8 cellular contexts compared by ENCODE assay signal in genomic region chr11:82899191-82899820, GRCh38. TPM values are rescaled to one million over a fixed set of nuclear protein-coding genes. Genes with fewer than 3 reads are reported as not detected.
DNase-seq lines count a peak whose midpoint lies in the region; ATAC-seq and TF ChIP-seq lines count a peak whose summit lies in the region.

No MANE protein-coding gene starts in this region.

- H3K9me3 Mint-ChIP-seq in CD8-positive, alpha-beta T cell: no peaks in the 10 kb centered on the region
- H3K9me3 Mint-ChIP-seq in IgD-negative memory B cell: peaks cover 0 to 8% (median 0%) of the 10 kb centered on the region in 3 donors
- no peaks in the 10 kb centered on the region for H3K9me3 Mint-ChIP-seq in activated naive CD8-positive, alpha-beta T cell treated with anti-CD3 and anti-CD28 coated beads, Interleukin-2, amount 50 U/mL, for 24 hours

- peaks cover 26% of the 10 kb centered on the region for H3K4me1 ChIP-seq in CD8-positive, alpha-beta T cell (ENCODE audit: insufficient read depth, low read length)
- H3K4me1 ChIP-seq in right lobe of liver (peaks cover 0 to 23% (median 4%) of the 10 kb centered on the region in 4 donors), vagina (peaks cover 16% of the 10 kb centered on the region)

- peak overlapping the region; percentile 99 for H3K4me3 Mint-ChIP-seq in CD8-positive, alpha-beta T cell
- peak overlapping the region; percentile 84 to 100 (median 99) for H3K4me3 Mint-ChIP-seq in IgD-negative memory B cell
- H3K4me3 Mint-ChIP-seq in activated naive CD8-positive, alpha-beta T cell treated with anti-CD3 and anti-CD28 coated beads, Interleukin-2, amount 50 U/mL, for 24 hours: peak overlapping the region; percentile 96

- H3K27ac Mint-ChIP-seq in CD8-positive, alpha-beta T cell: peak overlapping the region; percentile 50
- H3K27ac Mint-ChIP-seq in IgD-negative memory B cell: peak overlapping the region; percentile 85 to 99 (median 95)
- peak overlapping the region; percentile 98 for H3K27ac Mint-ChIP-seq in activated naive CD8-positive, alpha-beta T cell treated with anti-CD3 and anti-CD28 coated beads, Interleukin-2, amount 50 U/mL, for 24 hours

- POLR2A ChIA-PET in CD8-positive, alpha-beta T cell (lab: Charles Lee): interaction anchor here (1.3 to 2.9 kb wide), 5 partner anchors 14 to 386 kb away, joined by 3 to 31 read pairs (median 7); partner anchors contain the start of genes ANKRD42 and CCDC90B

- DNase-seq in CD8-positive, alpha-beta T cell: peak in 3 of 7 experiments; percentile 19 to 48 (median 20)
- peak; percentile 9 for DNase-seq in activated naive CD8-positive, alpha-beta T cell treated with anti-CD3 and anti-CD28 coated beads, Interleukin-2, amount 50 U/mL, for 24 hours
- no peak for DNase-seq in right lobe of liver
- DNase-seq in vagina (ENCODE audit: extremely low spot score in 2 of 2): no peak
- DNase-seq in activated CD4-positive, CD25-positive, alpha-beta regulatory T cell treated with anti-CD3 and anti-CD28 coated beads, Interleukin-2, amount 50 U/mL, for 72 hours: no peak
- no peak for DNase-seq in T-helper 9 cell

- peak; percentile 10 for ATAC-seq in CD8-positive, alpha-beta T cell
- no peak for ATAC-seq in activated naive CD8-positive, alpha-beta T cell treated with anti-CD3 and anti-CD28 coated beads, Interleukin-2, amount 50 U/mL, for 24 hours
- ATAC-seq in right lobe of liver (no peak), HG03196 (IDR thresholded peaks at IDR 0.05; ENCODE audit: unreplicated experiment) (no peak)

- H3K36me3 Mint-ChIP-seq in CD8-positive, alpha-beta T cell: peaks cover 10% of the 10 kb centered on the region
- H3K36me3 Mint-ChIP-seq in IgD-negative memory B cell: no peaks in the 10 kb centered on the region
- peaks cover 16% of the 10 kb centered on the region for H3K36me3 Mint-ChIP-seq in activated naive CD8-positive, alpha-beta T cell treated with anti-CD3 and anti-CD28 coated beads, Interleukin-2, amount 50 U/mL, for 24 hours (ENCODE audit: low read depth)

- WGBS in right lobe of liver (ENCODE audit: insufficient coverage, low coverage, low lambda C conversion rate, missing lambda C conversion rate): 25% methylated on average over 3 of the region's 3 CpGs

- H3K4me3 ChIP-seq in CD8-positive, alpha-beta T cell (ENCODE audit: low read depth, low read length): peak overlapping the region; percentile 76
- peak overlapping the region; percentile 63 to 82 (median 80) for H3K4me3 ChIP-seq in right lobe of liver
- H3K4me3 ChIP-seq in vagina: peak overlapping the region; percentile 66 to 68

- peaks cover 53% of the 10 kb centered on the region for H3K4me1 Mint-ChIP-seq in CD8-positive, alpha-beta T cell (ENCODE audit: low read depth)
- H3K4me1 Mint-ChIP-seq in IgD-negative memory B cell: peaks cover 21 to 42% (median 37%) of the 10 kb centered on the region in 3 donors
- peaks cover 62% of the 10 kb centered on the region for H3K4me1 Mint-ChIP-seq in activated naive CD8-positive, alpha-beta T cell treated with anti-CD3 and anti-CD28 coated beads, Interleukin-2, amount 50 U/mL, for 24 hours

- no peaks in the 10 kb centered on the region for H3K27me3 Mint-ChIP-seq in CD8-positive, alpha-beta T cell (ENCODE audit: low read depth)
- no peaks in the 10 kb centered on the region for H3K27me3 Mint-ChIP-seq in IgD-negative memory B cell
- H3K27me3 Mint-ChIP-seq in activated naive CD8-positive, alpha-beta T cell treated with anti-CD3 and anti-CD28 coated beads, Interleukin-2, amount 50 U/mL, for 24 hours: no peaks in the 10 kb centered on the region

- TF ChIP-seq POLR2A in right lobe of liver (IDR thresholded peaks at IDR 0.05): no peak
- TF ChIP-seq POLR2A in vagina (IDR thresholded peaks at IDR 0.05): no peak

- CTCF ChIA-PET in CD8-positive, alpha-beta T cell (lab: Charles Lee): interaction anchor here (1.3 to 3.9 kb wide), 5 partner anchors 14 to 351 kb away, joined by 5 to 26 read pairs (median 5); no protein-coding TSS in a partner anchor

- no peak for TF ChIP-seq CTCF in CD8-positive, alpha-beta T cell (IDR thresholded peaks at IDR 0.05)
- TF ChIP-seq CTCF in right lobe of liver (IDR thresholded peaks at IDR 0.05): no peak
- TF ChIP-seq CTCF in vagina (IDR thresholded peaks at IDR 0.05): no peak

- no peaks in the 10 kb centered on the region for H3K9me3 ChIP-seq in CD8-positive, alpha-beta T cell (ENCODE audit: low read length)
- H3K9me3 ChIP-seq in right lobe of liver: no peaks in the 10 kb centered on the region
- no peaks in the 10 kb centered on the region for H3K9me3 ChIP-seq in vagina

- peak overlapping the region; percentile 96 for H3K27ac ChIP-seq in CD8-positive, alpha-beta T cell (ENCODE audit: low read depth, low read length)
- peak overlapping the region; percentile 78 to 89 (median 86) for H3K27ac ChIP-seq in right lobe of liver
- peak overlapping the region; percentile 93 for H3K27ac ChIP-seq in vagina

- H3K27me3 ChIP-seq in CD8-positive, alpha-beta T cell (ENCODE audit: insufficient read depth, low read length): no peaks in the 10 kb centered on the region
- H3K27me3 ChIP-seq in right lobe of liver: no peaks in the 10 kb centered on the region
- no peaks in the 10 kb centered on the region for H3K27me3 ChIP-seq in vagina

- no peaks in the 10 kb centered on the region for H3K36me3 ChIP-seq in CD8-positive, alpha-beta T cell (ENCODE audit: insufficient read depth, low read length)
- H3K36me3 ChIP-seq in right lobe of liver (no peaks in the 10 kb centered on the region), vagina (no peaks in the 10 kb centered on the region)

- intact Hi-C loops in CD8-positive, alpha-beta T cell (cut with DNase I, micrococcal nuclease): loop anchor here in 1 of 2 experiments (1.0 kb wide), 1 partner anchor 181 kb away; no protein-coding TSS in a partner anchor
- intact Hi-C loops in right lobe of liver (cut with DNase I): no loop called here
- intact Hi-C loops in vagina (cut with DNase I): no loop called here

RNA-seq across cellular contexts. Expression of gene PRCP, which starts 0.9 kb away (rescaled TPM):
- 10 to 100 TPM; 23.9 to 27.8 TPM for total RNA-seq in CD8-positive, alpha-beta T cell
- 48.8 TPM for polyA plus RNA-seq in IgD-negative memory B cell
- total RNA-seq in right lobe of liver (10 to 100 TPM; 35.4 to 84.9 (median 49.4) TPM), vagina (79.3 TPM)

RNA-seq across cellular contexts. Expression of gene DDIAS, which starts 2.2 kb away (rescaled TPM):
- 1 to 10 TPM; 1.5 to 2.3 TPM for total RNA-seq in CD8-positive, alpha-beta T cell
- 1.7 TPM for polyA plus RNA-seq in IgD-negative memory B cell
- total RNA-seq in right lobe of liver (1 to 10 TPM in 3 of 6 experiments, under 1 TPM in 3; 0.83 to 3.1 (median 1.2) TPM), vagina (1.5 TPM)
